In genomic region chr4:37802068-37802666, GRCh38 we compare ENCODE assay signal across 9 cellular contexts. TPM values are rescaled to one million over a fixed set of nuclear protein-coding genes. Genes with fewer than 3 reads are reported as not detected.
A peak's percentile ranks its signal among the peaks of the same experiment; 100 is the strongest.
DNase-seq lines count a peak whose midpoint lies in the region; ATAC-seq, FAIRE-seq and TF ChIP-seq lines count a peak whose summit lies in the region.
"Had no signal": no experiment of that assay in that cellular context is flagged by ENCODE, and none has a peak within 500 bp of the region (broad histone marks: within the 10 kb centered on the region; RNA-seq: fewer than 3 reads in every experiment).

No MANE protein-coding gene starts in this region.

- DNase-seq in DMS53 (lab: John Stamatoyannopoulos, UW) (peak; percentile 95), LNCaP clone FGC (ENCODE audit: low read depth) (peak; percentile 65), RPMI8226 (peak; percentile 34), esophagus muscularis mucosa (ENCODE audit: extremely low spot score) (no peak), omental fat pad (ENCODE audit: low spot score) (no peak), activated gamma-delta T cell treated with Interleukin-2 at 50 U/mL for 16 hours (no peak), NCI-H1436 treated with DMSO at 0.1 percent for 48 hours (lab: John Stamatoyannopoulos, UW) (no peak), GM19239 (ENCODE audit: insufficient read length, low spot score) (no peak)

- no peak for TF ChIP-seq POLR2A in esophagus muscularis mucosa (IDR thresholded peaks at IDR 0.05; ENCODE audit: low read depth)

- TF ChIP-seq CTCF in LNCaP clone FGC (IDR thresholded peaks at IDR 0.05; ENCODE audit: control insufficient read depth, extremely low read depth, insufficient read depth), result peak; percentile 87
- TF ChIP-seq CTCF in esophagus muscularis mucosa (IDR thresholded peaks at IDR 0.05), result peak; percentile 57 to 77 (median 59)
- TF ChIP-seq CTCF in omental fat pad (IDR thresholded peaks at IDR 0.05), result no peak

- no peaks in the 10 kb centered on the region for H3K4me1 ChIP-seq in esophagus muscularis mucosa

- ATAC-seq in omental fat pad (ENCODE audit: low FRiP score), result peak; percentile 69

- no peaks in the 10 kb centered on the region for H3K27me3 ChIP-seq in esophagus muscularis mucosa
- H3K27me3 ChIP-seq: neutrophil had no signal

- 35% methylated on average over 4 of the region's 4 CpGs for WGBS in esophagus muscularis mucosa

- H3K4me3 ChIP-seq in LNCaP clone FGC (ENCODE audit: low read depth, low read length), result no peak overlapping the region
- H3K4me3 ChIP-seq in esophagus muscularis mucosa, result no peak overlapping the region

- no peaks in the 10 kb centered on the region for H3K36me3 ChIP-seq in esophagus muscularis mucosa
- H3K36me3 ChIP-seq: neutrophil had no signal

- TF ChIP-seq EP300 in esophagus muscularis mucosa (IDR thresholded peaks at IDR 0.05), result no peak

- H3K9me3 ChIP-seq in esophagus muscularis mucosa, result no peaks in the 10 kb centered on the region
- H3K9me3 ChIP-seq: neutrophil had no signal

- intact Hi-C loops in esophagus muscularis mucosa (cut with DNase I), result loop anchor here (2.0 to 5.0 kb wide), 3 partner anchors 90 to 233 kb away; partner anchors contain the start of gene TBC1D1

- no peak for FAIRE-seq in GM19239 (lab: Jason Lieb, UNC)

- no peak overlapping the region for H3K27ac ChIP-seq in esophagus muscularis mucosa (replicated peaks in 1 of 4)
- H3K27ac ChIP-seq: neutrophil had no signal

RNA-seq across cellular contexts. Expression of gene PGM2, which starts 24.3 kb away (rescaled TPM):
- total RNA-seq in esophagus muscularis mucosa (10 to 100 TPM; 17.4 to 19.2 (median 18.8) TPM), omental fat pad (10 to 100 TPM; 15.9 to 34.0 (median 26.2) TPM)

Comparison
In these comparisons a context has a peak if more than half of its experiments do, and no peak if none do; other contexts are left out.
1. DNase-seq: peak in DMS53 (single experiment), LNCaP clone FGC (single experiment) and RPMI8226 (single experiment); none in esophagus muscularis mucosa (single experiment), omental fat pad (single experiment), activated gamma-delta T cell treated with Interleukin-2 at 50 U/mL for 16 hours (single experiment), NCI-H1436 treated with DMSO at 0.1 percent for 48 hours (single experiment) and GM19239 (single experiment).
2. CTCF ChIP-seq: peak in LNCaP clone FGC (single experiment) and esophagus muscularis mucosa (3 of 3); none in omental fat pad (0 of 3).